ENCODE assay signal across 17 cellular contexts in genomic region chr12:127607146-127607725, GRCh38.
DNase-seq lines count a peak whose midpoint lies in the region; ATAC-seq, FAIRE-seq and TF ChIP-seq lines count a peak whose summit lies in the region.
"Had no signal": no experiment of that assay in that cellular context is flagged by ENCODE, and none has a peak within 500 bp of the region (broad histone marks: within the 10 kb centered on the region; RNA-seq: fewer than 3 reads in every experiment).

No MANE protein-coding gene starts in this region.

- no peak overlapping the region for H3K4me3 ChIP-seq in NT2/D1 (ENCODE audit: insufficient read length, low read depth)
- H3K4me3 ChIP-seq in H1 (ENCODE audit: extremely low read depth in 1 of 4, insufficient read depth in 2 of 4, low read depth in 3 of 4, low read length in 4 of 4), result no peak overlapping the region
- H3K4me3 ChIP-seq: BLaER1, GM23248, HAP-1 had no signal

- no peaks in the 10 kb centered on the region for H3K36me3 ChIP-seq in NT2/D1 (ENCODE audit: insufficient read depth, insufficient read length, low read length)
- H3K36me3 ChIP-seq in H1 (ENCODE audit: control insufficient read depth in 2 of 4, insufficient read depth in 4 of 4, low read length in 3 of 4), result no peaks in the 10 kb centered on the region
- H3K36me3 ChIP-seq: BLaER1, HAP-1 had no signal

- H3K27me3 ChIP-seq in NT2/D1 (ENCODE audit: insufficient read depth, insufficient read length) (no peaks in the 10 kb centered on the region), H1 (replicated peaks in 1 of 4; ENCODE audit: control insufficient read depth in 3 of 4, extremely low read depth in 1 of 4, insufficient read depth in 3 of 4, low read length in 3 of 4) (no peaks in the 10 kb centered on the region)
- H3K27me3 ChIP-seq: BLaER1 had no signal

- no peaks in the 10 kb centered on the region for H3K23me2 ChIP-seq in H1 (ENCODE audit: low read depth, low read length)

- no peak overlapping the region for H3K4ac ChIP-seq in H1 (replicated peaks; ENCODE audit: insufficient read length, low read depth, low read length)

- H4K91ac ChIP-seq in H1 (replicated peaks; ENCODE audit: insufficient read length, low read length), result no peak overlapping the region

- H3K79me2 ChIP-seq in H1 (ENCODE audit: control insufficient read depth in 1 of 2, insufficient read depth in 2 of 2, low read length in 2 of 2), result no peaks in the 10 kb centered on the region

- WGBS in H1 (ENCODE audit: extremely low coverage in 1 of 2, insufficient coverage in 1 of 2, insufficient read length in 1 of 2, insufficient replicate concordance in 2 of 2, low coverage in 1 of 2, low lambda C conversion rate in 2 of 2, missing lambda C conversion rate in 1 of 2), 2 experiments, result 86% methylated on average over 7 of the region's 7 CpGs; no CpG with 5 or more reads in 1 of the 2 experiments

- in situ Hi-C loops in G401 (cut with HindIII; ENCODE audit: low sequenced_read_pairs), result no loop called here

- H3K4me1 ChIP-seq in NT2/D1 (ENCODE audit: insufficient read depth, insufficient read length) (no peaks in the 10 kb centered on the region), H1 (replicated peaks in 1 of 4; ENCODE audit: control insufficient read depth in 3 of 4, insufficient read depth in 4 of 4, low read length in 3 of 4) (peaks cover 2 to 11% (median 4%) of the 10 kb centered on the region in 4 experiments; a peak in 6 of 7 replicates)
- H3K4me1 ChIP-seq: BLaER1, Caco-2, HAP-1 had no signal

- no peak overlapping the region for H2BK15ac ChIP-seq in H1 (ENCODE audit: low read length)

- POLR2A ChIA-PET in H1 (lab: Charles Lee; ENCODE audit: partially characterized antibody), result interaction anchor here (1.1 to 1.4 kb wide), 2 partner anchors 9 to 13 kb away, joined by 3 to 5 read pairs; no protein-coding TSS in a partner anchor

- no peak overlapping the region for H4K8ac ChIP-seq in H1 (ENCODE audit: extremely low read depth, insufficient read depth, low read length)

- no peak overlapping the region for H3K27ac ChIP-seq in H1 (ENCODE audit: low read depth, low read length)
- peak overlapping the region; percentile 17 for H3K27ac ChIP-seq in temporal lobe (ENCODE audit: low read depth, low read length)
- H3K27ac ChIP-seq: BLaER1, GM23248 had no signal

- CTCF ChIA-PET in H1 (lab: Charles Lee; ENCODE audit: partially characterized antibody), result interaction anchor here (1.0 kb wide), 2 partner anchors 15 to 71 kb away, joined by 3 read pairs; no protein-coding TSS in a partner anchor

- H3K56ac ChIP-seq in H1 (replicated peaks; ENCODE audit: insufficient read length, low read depth, low read length), result no peak overlapping the region

- H3K23ac ChIP-seq in H1 (ENCODE audit: insufficient read length), result no peak overlapping the region

- H2BK20ac ChIP-seq in H1 (ENCODE audit: low read length), result peak overlapping the region; percentile 57; the same call in 1 of the 2 replicates

- H3K4me2 ChIP-seq in H1 (ENCODE audit: insufficient read depth in 1 of 2, low read depth in 2 of 2, low read length in 2 of 2), result no peak overlapping the region
- H3K4me2 ChIP-seq: BLaER1 had no signal

- no peak for TF ChIP-seq POLR2A in H1 (IDR thresholded peaks at IDR 0.05; ENCODE audit: control extremely low read depth in 1 of 2, low read depth in 2 of 2, low read length in 2 of 2)

- no peak overlapping the region for H2AK5ac ChIP-seq in H1 (ENCODE audit: low read depth, low read length)

- H3K9me3 ChIP-seq in NT2/D1 (ENCODE audit: insufficient read depth, low read length) (peaks cover 19% of the 10 kb centered on the region), H1 (ENCODE audit: insufficient read depth in 2 of 2, low read depth in 1 of 2, low read length in 1 of 2) (no peaks in the 10 kb centered on the region)
- H3K9me3 ChIP-seq: BLaER1, Caco-2, HAP-1 had no signal

- no peak for TF ChIP-seq CTCF in H1 (IDR thresholded peaks at IDR 0.05; ENCODE audit: control extremely low read depth in 1 of 3, insufficient read depth in 1 of 3, low read depth in 1 of 3, low read length in 3 of 3)

- no peak for TF ChIP-seq EP300 in H1 (IDR thresholded peaks at IDR 0.05; ENCODE audit: borderline replicate concordance in 1 of 2, low read depth in 2 of 2, low read length in 2 of 2)

- H2AFZ ChIP-seq in H1 (ENCODE audit: low read length), result no peak overlapping the region
- H2AFZ ChIP-seq: GM23248 had no signal

- DNase-seq in G401 (ENCODE audit: low spot score) (peak; percentile 77), NT2/D1 (ENCODE audit: low read depth, low spot score) (peak; percentile 48), H1 (ENCODE audit: low read depth in 1 of 2, low spot score in 2 of 2) (no peak), left ventricle myocardium superior (no peak), NCI-H1417 treated with DMSO at 0.1 percent for 48 hours (lab: John Stamatoyannopoulos, UW) (no peak), foreskin melanocyte (no peak)
- DNase-seq: 8988T; AML-193; Caco-2; CD8-positive, alpha-beta memory T cell; DMS53; GM23248 had no signal

- no peaks in the 10 kb centered on the region for H4K20me1 ChIP-seq in H1 (replicated peaks in 1 of 2; ENCODE audit: control insufficient read depth in 1 of 2, insufficient read depth in 2 of 2, low read length in 2 of 2)
- H4K20me1 ChIP-seq: BLaER1 had no signal

- no peak for ATAC-seq in left ventricle myocardium superior
- ATAC-seq: HepG2 had no signal

- H2BK5ac ChIP-seq in H1 (ENCODE audit: low read depth, low read length), result no peak overlapping the region

- H3K18ac ChIP-seq in H1 (ENCODE audit: extremely low read depth, low read length), result no peak overlapping the region

- no peak overlapping the region for H4K5ac ChIP-seq in H1 (ENCODE audit: insufficient read length, low read depth, low read length)

- H3K9ac ChIP-seq in NT2/D1 (ENCODE audit: insufficient read length, low read depth), result no peak overlapping the region
- no peak overlapping the region for H3K9ac ChIP-seq in H1 (replicated peaks in 1 of 4; ENCODE audit: extremely low read depth in 1 of 4, low read depth in 3 of 4, low read length in 3 of 4)
- H3K9ac ChIP-seq: BLaER1, GM23248 had no signal

- H2BK12ac ChIP-seq in H1 (ENCODE audit: low read depth, low read length), result no peak overlapping the region

- H2BK120ac ChIP-seq in H1 (replicated peaks; ENCODE audit: low read depth, low read length), result no peak overlapping the region

- no peak for TF ChIP-seq RAD21 in H1 (IDR thresholded peaks at IDR 0.05 in 1 of 2, conservative IDR thresholded peaks at IDR 0.05 in 1 of 2; ENCODE audit: low read depth in 2 of 2, low read length in 2 of 2)

- no peak overlapping the region for H3K14ac ChIP-seq in H1 (ENCODE audit: insufficient read length)

- no peak for FAIRE-seq in H1 (lab: Jason Lieb, UNC)
- FAIRE-seq: GM12891, HepG2 had no signal

- H3K79me1 ChIP-seq in H1 (ENCODE audit: low read depth, low read length), result no peaks in the 10 kb centered on the region

- intact Hi-C loops in left ventricle myocardium superior (cut with micrococcal nuclease), result no loop called here

TF ChIP-seq in H1, 55 proteins besides CTCF, POLR2A, EP300 and RAD21:
- TF ChIP-seq TEAD4 (IDR thresholded peaks at IDR 0.05; ENCODE audit: low read depth, low read length) (no peak), HDAC6 (IDR thresholded peaks at IDR 0.05; ENCODE audit: low read depth, low read length) (no peak), EZH2 (IDR thresholded peaks at IDR 0.05; ENCODE audit: low read depth, low read length, severe bottlenecking) (no peak), EGR1 (IDR thresholded peaks at IDR 0.05; ENCODE audit: borderline replicate concordance, low read depth, low read length) (no peak), CTBP2 (IDR thresholded peaks at IDR 0.05; ENCODE audit: borderline replicate concordance, insufficient read depth, insufficient read length, low read length) (no peak), MAX (IDR thresholded peaks at IDR 0.05) (no peak), ATF2 (IDR thresholded peaks at IDR 0.05; ENCODE audit: low read length) (no peak), POU5F1 (IDR thresholded peaks at IDR 0.05; ENCODE audit: low read depth, low read length) (0 out of 2 replicates have a peak, but pooled peaks have one; percentile 40), ATF3 (IDR thresholded peaks at IDR 0.05; ENCODE audit: insufficient read depth, low read depth, low read length) (no peak), E2F6 (IDR thresholded peaks at IDR 0.05) (no peak), NANOG (IDR thresholded peaks at IDR 0.05; ENCODE audit: insufficient read depth, low read depth, low read length, poor library complexity, severe bottlenecking) (peak; percentile 48), TBP (IDR thresholded peaks at IDR 0.05; ENCODE audit: low read depth, low read length) (no peak)

Comparison
In these comparisons a context has a peak if more than half of its experiments do, and no peak if none do; other contexts are left out.
1. DNase-seq: peak in G401 (single experiment) and NT2/D1 (single experiment); none in H1 (0 of 2), left ventricle myocardium superior (single experiment), NCI-H1417 treated with DMSO at 0.1 percent for 48 hours (single experiment) and foreskin melanocyte (single experiment).